In the genomic region with DNA sequence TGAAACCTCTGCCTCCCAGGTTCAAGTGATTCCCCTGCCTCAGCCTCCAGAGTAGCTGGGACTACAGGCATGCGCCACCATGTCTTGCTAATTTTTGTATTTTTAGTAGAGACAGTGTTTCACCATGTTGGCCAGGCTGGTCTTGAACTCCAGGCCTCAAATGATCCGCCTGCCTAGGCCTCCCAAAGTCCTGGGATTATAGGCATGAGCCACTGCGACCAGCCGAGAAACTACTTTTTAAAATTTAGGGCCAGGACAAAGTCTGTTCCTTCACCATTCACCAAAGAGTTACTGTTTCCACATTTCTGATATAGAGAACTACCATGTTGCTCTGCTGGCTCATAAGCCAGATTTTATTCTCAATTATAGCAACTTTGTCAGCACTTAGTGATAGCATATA, we compare ENCODE assay signal across 6 cellular contexts. TPM values are rescaled to one million over a fixed set of nuclear protein-coding genes. Genes with fewer than 3 reads are reported as not detected.
"Had no signal": no experiment of that assay in that cellular context is flagged by ENCODE, and none has a peak within 500 bp of the region (broad histone marks: within the 10 kb centered on the region; RNA-seq: fewer than 3 reads in every experiment).

No MANE protein-coding gene starts in this region.

RNA-seq across cellular contexts. Expression of a gene that starts 3.1 kb away (rescaled TPM):
- total RNA-seq: temporal lobe, thoracic aorta, tibial nerve, ureter, uterus, vagina had no signal
